ENCODE assay signal across 13 cellular contexts in the genomic region with DNA sequence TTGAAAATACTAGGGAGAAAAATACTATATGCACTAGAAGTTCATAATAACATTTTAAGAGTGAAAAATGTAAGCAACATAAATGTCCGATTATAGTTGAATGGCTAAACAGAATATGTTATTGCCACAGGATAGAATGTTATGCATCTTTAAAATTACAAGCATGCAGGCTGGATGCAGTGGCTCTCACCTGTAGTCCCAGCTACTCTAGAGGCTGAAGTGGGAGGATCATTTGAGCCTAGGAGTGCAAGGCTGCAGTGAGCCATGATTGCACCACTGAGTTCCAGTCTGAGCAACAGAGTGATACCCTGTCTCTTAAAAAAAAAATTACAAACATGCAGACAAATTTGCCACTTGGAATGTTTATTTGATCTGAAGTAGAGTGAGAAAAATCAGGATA.
"Had no signal": no experiment of that assay in that cellular context is flagged by ENCODE, and none has a peak within 500 bp of the region (broad histone marks: within the 10 kb centered on the region; RNA-seq: fewer than 3 reads in every experiment).

No MANE protein-coding gene starts in this region.

- H3K36me3 Mint-ChIP-seq: activated naive CD4-positive, alpha-beta T cell treated with anti-CD3 and anti-CD28 coated beads, Interleukin-2, amount 50 U/mL, for 72 hours; brain; stimulated activated memory B cell treated with anti-CD40 and anti-IgM and Interleukin-4, amounts not matched to agents 10 μg/mL and 1 μg/mL and 100 μg/mL, for 72 hours had no signal

- H3K27ac Mint-ChIP-seq: activated CD8-positive, alpha-beta T cell treated with anti-CD3 and anti-CD28 coated beads, Interleukin-2, amount 10 ng/mL, durations not matched to agents 7 days and 5 days; activated naive CD4-positive, alpha-beta T cell treated with anti-CD3 and anti-CD28 coated beads, Interleukin-2, amount 50 U/mL, for 72 hours; brain had no signal

- DNase-seq: activated CD4-positive, CD25-positive, alpha-beta regulatory T cell treated with anti-CD3 and anti-CD28 coated beads, Interleukin-2, amount 50 U/mL, for 72 hours; activated CD8-positive, alpha-beta T cell treated with anti-CD3 and anti-CD28 coated beads, Interleukin-2, amount 10 ng/mL, durations not matched to agents 7 days and 5 days; activated gamma-delta T cell; cortex of kidney; effector CD4-positive, alpha-beta T cell; esophagus squamous epithelium; hippocampal formation; stimulated activated CD4-positive, alpha-beta T cell treated with anti-CD3 and anti-CD28 coated beads, Interleukin-1b, Interleukin-23, amount 100 ng/mL, for 48 hours; T1000 had no signal

- H3K27me3 Mint-ChIP-seq: stimulated activated memory B cell treated with anti-CD40 and anti-IgM and Interleukin-4, amounts not matched to agents 10 μg/mL and 1 μg/mL and 100 μg/mL, for 72 hours had no signal

- H3K9me3 Mint-ChIP-seq: activated naive CD4-positive, alpha-beta T cell treated with anti-CD3 and anti-CD28 coated beads, Interleukin-2, amount 50 U/mL, for 72 hours; stimulated activated memory B cell treated with anti-CD40 and anti-IgM and Interleukin-4, amounts not matched to agents 10 μg/mL and 1 μg/mL and 100 μg/mL, for 72 hours had no signal

- H3K4me3 Mint-ChIP-seq: activated CD8-positive, alpha-beta T cell treated with anti-CD3 and anti-CD28 coated beads, Interleukin-2, amount 10 ng/mL, durations not matched to agents 7 days and 5 days; brain; stimulated activated memory B cell treated with anti-CD40 and anti-IgM and Interleukin-4, amounts not matched to agents 10 μg/mL and 1 μg/mL and 100 μg/mL, for 72 hours had no signal

- ATAC-seq: activated CD8-positive, alpha-beta T cell treated with anti-CD3 and anti-CD28 coated beads, Interleukin-2, amount 10 ng/mL, durations not matched to agents 7 days and 5 days; activated naive CD4-positive, alpha-beta T cell treated with anti-CD3 and anti-CD28 coated beads, Interleukin-2, amount 50 U/mL, for 72 hours; left lobe of liver; stimulated activated memory B cell treated with anti-CD40 and anti-IgM and Interleukin-4, amounts not matched to agents 10 μg/mL and 1 μg/mL and 100 μg/mL, for 72 hours had no signal
